In the genomic region with DNA sequence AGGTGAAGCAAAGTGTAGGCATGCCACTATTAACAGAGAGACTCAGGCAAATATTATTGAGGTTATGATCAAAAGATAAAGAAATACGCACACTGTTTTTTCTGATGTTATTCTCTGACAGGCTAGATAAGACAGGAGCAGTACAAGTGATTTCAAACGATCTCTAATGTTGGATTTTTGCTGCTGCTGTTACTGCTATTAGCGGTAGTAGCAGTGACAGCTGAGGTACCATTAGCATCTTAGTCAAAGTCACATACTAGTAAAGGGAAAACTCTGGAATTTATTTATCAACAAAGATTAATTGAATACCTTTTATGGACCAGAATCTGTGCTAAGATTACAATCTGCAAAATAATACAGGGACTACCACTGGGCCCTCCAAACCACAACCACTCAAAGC, we compare ENCODE assay signal across 25 cellular contexts.
"Had no signal": no experiment of that assay in that cellular context is flagged by ENCODE, and none has a peak within 500 bp of the region (broad histone marks: within the 10 kb centered on the region; RNA-seq: fewer than 3 reads in every experiment).

No MANE protein-coding gene starts in this region.

- H3K36me3 ChIP-seq: stomach, suprapubic skin, thoracic aorta, thyroid gland, tibial artery, tibial nerve, transverse colon, upper lobe of left lung, upper lobe of right lung, uterus, vagina had no signal

- ATAC-seq: stimulated activated effector memory CD8-positive, alpha-beta T cell treated with anti-CD3 and anti-CD28 coated beads, Interleukin-12 subunit alpha, Interleukin-12 subunit beta, amount 100 ng/mL, for 72 hours; stimulated activated memory B cell treated with anti-CD40 and anti-IgM and Interleukin-4, amounts not matched to agents 10 μg/mL and 1 μg/mL and 100 μg/mL, for 72 hours; stimulated activated naive B cell treated with anti-CD40 and anti-IgM and Interleukin-4, amounts not matched to agents 10 μg/mL and 1 μg/mL and 100 μg/mL, for 72 hours; stimulated activated naive CD8-positive, alpha-beta T cell treated with anti-CD3 and anti-CD28 coated beads, Interleukin-15, amount 100 ng/mL, for 72 hours; stimulated activated naive CD8-positive, alpha-beta T cell treated with anti-CD3 and anti-CD28 coated beads, Interleukin-15, Interleukin-2, amounts not matched to agents 100 U/mL and 50 U/mL, for 24 hours; upper lobe of right lung had no signal

- H3K4me1 ChIP-seq: stomach, suprapubic skin, thyroid gland, tibial artery, tibial nerve, transverse colon, upper lobe of left lung, upper lobe of right lung, uterus, vagina had no signal

- DNase-seq: stimulated activated CD4-positive, alpha-beta T cell treated with anti-CD3 and anti-CD28 coated beads, Interleukin-2, amount 100 ng/mL, for 48 hours; stimulated activated CD4-positive, alpha-beta T cell treated with anti-CD3 and anti-CD28 coated beads, Interleukin-4, amount 100 ng/mL, for 1 hour; stimulated activated CD4-positive, alpha-beta T cell treated with anti-CD3 and anti-CD28 coated beads, Interleukin-4, amount 100 ng/mL, for 24 hours; stimulated activated CD4-positive, alpha-beta T cell treated with anti-CD3 and anti-CD28 coated beads, Interleukin-4, amount 100 ng/mL, for 4 hours; stimulated activated CD8-positive, alpha-beta memory T cell treated with anti-CD3 and anti-CD28 coated beads, Interleukin-4, amount 100 ng/mL, for 48 hours; stimulated activated naive B cell treated with anti-CD40 and anti-IgM and Interleukin-4, amounts not matched to agents 10 μg/mL and 1 μg/mL and 100 μg/mL, for 72 hours; stimulated activated naive CD4-positive, alpha-beta T cell; stimulated activated naive CD4-positive, alpha-beta T cell treated with Interleukin-2 at 50 U/mL for 16 hours; stimulated activated naive CD8-positive, alpha-beta T cell treated with anti-CD3 and anti-CD28 coated beads, Interleukin-15, amount 100 ng/mL, for 72 hours; stimulated activated naive CD8-positive, alpha-beta T cell treated with anti-CD3 and anti-CD28 coated beads, Interleukin-15, Interleukin-2, amounts not matched to agents 100 U/mL and 50 U/mL, for 24 hours; stomach; substantia nigra; thyroid gland; tibial artery; transverse colon; trophoblast cell; upper lobe of left lung; upper lobe of right lung; uterus had no signal

- H3K4me3 ChIP-seq: stomach, suprapubic skin, thoracic aorta, thyroid gland, tibial artery, tibial nerve, transverse colon, upper lobe of left lung, upper lobe of right lung, uterus, vagina had no signal

- H3K9me3 ChIP-seq: stomach, suprapubic skin, thoracic aorta, thyroid gland, tibial artery, tibial nerve, transverse colon, upper lobe of left lung, upper lobe of right lung, uterus, vagina had no signal

- H3K27me3 ChIP-seq: stomach, suprapubic skin, thyroid gland, tibial artery, tibial nerve, transverse colon, upper lobe of left lung, upper lobe of right lung, uterus, vagina had no signal

- H3K27ac ChIP-seq: stomach, suprapubic skin, thoracic aorta, thyroid gland, tibial artery, tibial nerve, transverse colon, upper lobe of left lung, upper lobe of right lung, uterus, vagina had no signal
